ENCODE assay signal across 23 cellular contexts in genomic region chr2:14601070-14601770, GRCh38. TPM values are rescaled to one million over a fixed set of nuclear protein-coding genes. Genes with fewer than 3 reads are reported as not detected.
DNase-seq lines count a peak whose midpoint lies in the region; FAIRE-seq and TF ChIP-seq lines count a peak whose summit lies in the region.
"Had no signal": no experiment of that assay in that cellular context is flagged by ENCODE, and none has a peak within 500 bp of the region (broad histone marks: within the 10 kb centered on the region; RNA-seq: fewer than 3 reads in every experiment).

No MANE protein-coding gene starts in this region.

- TF ChIP-seq CTCF in A673 (conservative IDR thresholded peaks at IDR 0.05; ENCODE audit: low read depth, low read length) (no peak), astrocyte (IDR thresholded peaks at IDR 0.05; ENCODE audit: insufficient read depth, low read depth, low read length) (no peak), keratinocyte (optimal IDR thresholded peaks at IDR 0.05 in 1 of 3, IDR thresholded peaks at IDR 0.05 in 1 of 3, conservative IDR thresholded peaks at IDR 0.05 in 1 of 3; ENCODE audit: extremely low read depth in 1 of 3, insufficient read depth in 2 of 3, low read length in 3 of 3) (no peak)

- no peaks in the 10 kb centered on the region for H3K36me3 Mint-ChIP-seq in astrocyte (ENCODE audit: low read depth, unreplicated experiment)

- H3K4me2 ChIP-seq in astrocyte (ENCODE audit: low read length) (no peak overlapping the region), keratinocyte (ENCODE audit: control insufficient read depth, extremely low read depth, insufficient read depth, low read depth, low read length) (no peak overlapping the region)
- H3K4me2 ChIP-seq: A549 had no signal

- no peak overlapping the region for H3K27ac ChIP-seq in A673 (ENCODE audit: low read depth, low read length, poor library complexity, severe bottlenecking)
- no peak overlapping the region for H3K27ac ChIP-seq in astrocyte (ENCODE audit: low read depth, low read length)
- H3K27ac ChIP-seq in keratinocyte (ENCODE audit: control insufficient read depth, insufficient read depth, low read length): no peak overlapping the region
- H3K27ac ChIP-seq: A549 had no signal

- DNase-seq in A673 (ENCODE audit: low spot score) (peak; percentile 12), LoVo (ENCODE audit: low spot score) (peak; percentile 22), astrocyte (ENCODE audit: low read depth) (peak; percentile 11), keratinocyte (ENCODE audit: low read depth, low spot score) (peak; percentile 42), NCI-H2081 treated with DMSO at 0.1 percent for 48 hours (lab: John Stamatoyannopoulos, UW) (no peak), NCI-H345 (lab: John Stamatoyannopoulos, UW) (no peak), DMS 273 treated with DMSO at 0.1 percent for 48 hours (lab: John Stamatoyannopoulos, UW) (no peak)
- DNase-seq in stimulated activated CD8-positive, alpha-beta memory T cell treated with anti-CD3 and anti-CD28 coated beads, Interleukin-4, amount 100 ng/mL, for 48 hours: no peak
- DNase-seq: C1 segment of cervical spinal cord, DND-41, GF-D8, H7, MV-4-11, NCI-H1417 treated with DMSO at 0.1 percent for 48 hours, NCI-H2029, NCI-H510A treated with DMSO at 0.1 percent for 48 hours, NCI-H82, SHP77 treated with DMSO at 0.1 percent for 48 hours had no signal

- H3K27me3 Mint-ChIP-seq in astrocyte (ENCODE audit: low read depth, unreplicated experiment): peaks cover 2% of the 10 kb centered on the region
- H3K27me3 Mint-ChIP-seq: IgD-negative memory B cell had no signal

- intact Hi-C loops in A673 (cut with micrococcal nuclease; ENCODE audit: unreplicated experiment): no loop called here

- H3K9me3 ChIP-seq in A673 (ENCODE audit: low read depth, low read length, poor library complexity, severe bottlenecking): no peaks in the 10 kb centered on the region
- H3K9me3 ChIP-seq in astrocyte (ENCODE audit: insufficient read depth, low read depth, low read length): no peaks in the 10 kb centered on the region
- no peaks in the 10 kb centered on the region for H3K9me3 ChIP-seq in keratinocyte (ENCODE audit: control insufficient read depth, low read depth, low read length)
- H3K9me3 ChIP-seq: A549 had no signal

- H3K9ac ChIP-seq in astrocyte (ENCODE audit: low read length): no peak overlapping the region
- no peak overlapping the region for H3K9ac ChIP-seq in keratinocyte (ENCODE audit: control insufficient read depth, extremely low read depth, insufficient read depth, low read length)

- H2AFZ ChIP-seq in astrocyte (ENCODE audit: low read depth, low read length) (no peak overlapping the region), keratinocyte (ENCODE audit: control insufficient read depth, low read length) (peak overlapping the region; percentile 27)

- H4K20me1 ChIP-seq in astrocyte (ENCODE audit: insufficient read depth, low read length) (no peaks in the 10 kb centered on the region), keratinocyte (ENCODE audit: control insufficient read depth, extremely low read depth, insufficient read depth, low read length) (no peaks in the 10 kb centered on the region)

- no peak for FAIRE-seq in astrocyte (lab: Jason Lieb, UNC)
- FAIRE-seq in keratinocyte (lab: Jason Lieb, UNC): peak; percentile 71
- FAIRE-seq: A549, GM12891, GM18507, GM19239 had no signal

- H3K27ac Mint-ChIP-seq in astrocyte (ENCODE audit: unreplicated experiment): peak overlapping the region; percentile 15
- H3K27ac Mint-ChIP-seq: IgD-negative memory B cell had no signal

- no peaks in the 10 kb centered on the region for H3K4me1 Mint-ChIP-seq in astrocyte (ENCODE audit: low read depth, unreplicated experiment)
- H3K4me1 Mint-ChIP-seq: IgD-negative memory B cell had no signal

- H3K9me1 ChIP-seq in keratinocyte (ENCODE audit: control insufficient read depth, extremely low read depth, insufficient read depth, low read length): no peaks in the 10 kb centered on the region

- no peaks in the 10 kb centered on the region for H3K4me1 ChIP-seq in A673 (ENCODE audit: insufficient read depth, low read length, poor library complexity, severe bottlenecking)
- no peaks in the 10 kb centered on the region for H3K4me1 ChIP-seq in astrocyte (ENCODE audit: insufficient read depth, low read length)
- H3K4me1 ChIP-seq in keratinocyte (ENCODE audit: control insufficient read depth, extremely low read depth, insufficient read depth, low read length): peaks cover 7% of the 10 kb centered on the region
- H3K4me1 ChIP-seq: A549 had no signal

- H3K36me3 ChIP-seq in A673 (ENCODE audit: insufficient read depth, low read length, poor library complexity, severe bottlenecking): no peaks in the 10 kb centered on the region
- H3K36me3 ChIP-seq in astrocyte (ENCODE audit: insufficient read depth, low read length): no peaks in the 10 kb centered on the region
- no peaks in the 10 kb centered on the region for H3K36me3 ChIP-seq in keratinocyte (ENCODE audit: control insufficient read depth in 2 of 2, extremely low read depth in 1 of 2, insufficient read depth in 2 of 2, low read length in 2 of 2)

- dilution Hi-C loops in keratinocyte (cut with MboI; ENCODE audit: extremely low pct_ligation_motif_present, low sequenced_read_pairs): no loop called here

- H3K4me3 ChIP-seq in A673 (ENCODE audit: low read depth, low read length, poor library complexity, severe bottlenecking) (no peak overlapping the region), astrocyte (ENCODE audit: insufficient read depth, low read depth, low read length) (no peak overlapping the region), keratinocyte (ENCODE audit: control insufficient read depth in 2 of 3, extremely low read depth in 1 of 3, insufficient read depth in 2 of 3, low read depth in 1 of 3, low read length in 3 of 3) (no peak overlapping the region)
- H3K4me3 ChIP-seq: A549 had no signal

- CTCF ChIA-PET in A673 (lab: Charles Lee): no interaction called here

- no TSS peak for BruUV-seq in A673 (replicated peaks; lab: Mats Ljungman, UMichigan)

- H3K27me3 ChIP-seq in A673 (replicated peaks; ENCODE audit: insufficient read depth, low read depth, low read length, poor library complexity) (no peaks in the 10 kb centered on the region), astrocyte (ENCODE audit: insufficient read depth, low read length) (no peaks in the 10 kb centered on the region), keratinocyte (ENCODE audit: control insufficient read depth, extremely low read depth, insufficient read depth, low read length) (no peaks in the 10 kb centered on the region)

- no peaks in the 10 kb centered on the region for H3K79me2 ChIP-seq in astrocyte (ENCODE audit: insufficient read depth, low read length)
- H3K79me2 ChIP-seq in keratinocyte (ENCODE audit: control insufficient read depth, insufficient read depth, low read length): no peaks in the 10 kb centered on the region

- no peak overlapping the region for H3K4me3 Mint-ChIP-seq in astrocyte (ENCODE audit: unreplicated experiment)
- H3K4me3 Mint-ChIP-seq: IgD-negative memory B cell had no signal

- H3K9me3 Mint-ChIP-seq in astrocyte (ENCODE audit: unreplicated experiment): peaks cover 3% of the 10 kb centered on the region

- POLR2A ChIA-PET in A673 (lab: Charles Lee; ENCODE audit: low non-redundant PET): no interaction called here

RNA-seq across cellular contexts. Expression of gene LRATD1, which starts 31.3 kb away (rescaled TPM):
- total RNA-seq in A673 (2021) (not detected in 2 replicates), astrocyte (17.6 and 28.3 TPM in 2 replicates)
- 4.3 to 5.4 TPM (median 4.6 TPM) in 3 replicates for polyA plus RNA-seq in keratinocyte
- 3.6 TPM for polyA plus RNA-seq in keratinocyte (2011; ENCODE audit: low read depth)
- 4.7 and 4.8 TPM in 2 replicates for polyA plus RNA-seq in keratinocyte (2011; cell fraction: cytosol; rRNA removed)
- polyA plus RNA-seq in keratinocyte (2011; cell fraction: nucleus; rRNA removed): 11.7 and 12.9 TPM in 2 replicates
- polyA plus RNA-seq in keratinocyte (2012; ENCODE audit: low replicate concordance): 6.0 and 12.9 TPM in 2 replicates
- 1.8 to 4.2 TPM (median 3.8 TPM) in 3 replicates for polyA minus RNA-seq in keratinocyte
- polyA minus RNA-seq in keratinocyte (2011; cell fraction: cytosol; rRNA and poly(A)+ RNA removed): 6.7 TPM
- polyA minus RNA-seq in keratinocyte (2011; cell fraction: nucleus; rRNA and poly(A)+ RNA removed): 8.9 and 9.3 TPM in 2 replicates
- polyA plus RNA-seq: IgD-negative memory B cell had no signal

Comparison
In these comparisons a context has a peak if more than half of its experiments do, and no peak if none do; other contexts are left out.
1. DNase-seq: peak in A673 (single experiment), LoVo (single experiment), astrocyte (single experiment) and keratinocyte (single experiment); none in NCI-H2081 treated with DMSO at 0.1 percent for 48 hours (single experiment), stimulated activated CD8-positive, alpha-beta memory T cell treated with anti-CD3 and anti-CD28 coated beads, Interleukin-4, amount 100 ng/mL, for 48 hours (single experiment), NCI-H345 (single experiment) and DMS 273 treated with DMSO at 0.1 percent for 48 hours (single experiment).
2. RNA of gene LRATD1, which starts 31.3 kb away (total RNA-seq): 17.6 to 28.3 TPM in astrocyte; not detected in A673; every median in the first group is over 10 times any median in the second.